Comparison of ENCODE assay signal across 2 cellular contexts in the genomic region with DNA sequence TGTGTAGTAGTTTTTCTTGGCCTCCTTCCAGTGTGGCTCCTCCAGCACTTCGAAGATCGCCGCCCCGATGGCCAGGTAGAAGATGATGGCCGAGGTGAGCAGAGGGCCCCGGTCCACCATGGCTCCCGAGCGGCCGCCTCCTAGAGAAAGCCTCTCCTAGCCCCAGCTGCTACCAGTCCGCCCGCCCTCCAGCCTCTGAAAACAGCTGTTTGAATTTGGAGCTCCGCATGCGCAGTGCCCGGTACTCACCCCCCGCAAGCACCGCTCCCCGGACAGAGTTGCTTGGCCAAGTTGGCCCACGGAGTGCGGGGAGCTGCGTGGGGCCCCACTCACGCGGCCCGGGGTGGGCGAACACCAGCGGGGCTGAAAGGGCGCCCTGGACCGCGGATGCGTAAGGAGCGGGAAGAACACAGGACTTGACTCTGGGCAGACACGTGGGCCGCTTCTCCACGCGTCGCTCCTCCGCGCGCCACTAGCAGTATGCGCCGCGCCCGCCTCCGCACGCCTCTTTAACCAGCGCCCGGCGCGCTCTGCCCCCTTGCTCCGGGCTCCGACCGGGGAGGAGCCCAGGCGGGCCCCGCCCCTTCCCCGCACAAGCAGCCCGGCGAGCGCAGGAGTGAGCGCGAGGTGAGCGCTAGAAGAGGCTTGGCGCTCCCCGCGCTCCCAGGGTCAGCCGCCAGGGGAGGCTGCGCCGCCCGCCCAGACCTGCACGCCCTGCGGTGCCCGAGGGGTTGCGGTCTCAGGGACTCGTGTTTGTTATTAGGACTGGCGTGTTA.
TF ChIP-seq lines count a peak whose summit lies in the region.

KCNK5 (minus strand) TSS at position 484 of the 776 bp plus-strand sequence; CDS start at position 120, 364 bp downstream.

TF ChIP-seq in HEK293, 187 proteins besides CTCF, POLR2A, EP300 and RAD21 (continues in another document):
- TF ChIP-seq, protein P1, sequence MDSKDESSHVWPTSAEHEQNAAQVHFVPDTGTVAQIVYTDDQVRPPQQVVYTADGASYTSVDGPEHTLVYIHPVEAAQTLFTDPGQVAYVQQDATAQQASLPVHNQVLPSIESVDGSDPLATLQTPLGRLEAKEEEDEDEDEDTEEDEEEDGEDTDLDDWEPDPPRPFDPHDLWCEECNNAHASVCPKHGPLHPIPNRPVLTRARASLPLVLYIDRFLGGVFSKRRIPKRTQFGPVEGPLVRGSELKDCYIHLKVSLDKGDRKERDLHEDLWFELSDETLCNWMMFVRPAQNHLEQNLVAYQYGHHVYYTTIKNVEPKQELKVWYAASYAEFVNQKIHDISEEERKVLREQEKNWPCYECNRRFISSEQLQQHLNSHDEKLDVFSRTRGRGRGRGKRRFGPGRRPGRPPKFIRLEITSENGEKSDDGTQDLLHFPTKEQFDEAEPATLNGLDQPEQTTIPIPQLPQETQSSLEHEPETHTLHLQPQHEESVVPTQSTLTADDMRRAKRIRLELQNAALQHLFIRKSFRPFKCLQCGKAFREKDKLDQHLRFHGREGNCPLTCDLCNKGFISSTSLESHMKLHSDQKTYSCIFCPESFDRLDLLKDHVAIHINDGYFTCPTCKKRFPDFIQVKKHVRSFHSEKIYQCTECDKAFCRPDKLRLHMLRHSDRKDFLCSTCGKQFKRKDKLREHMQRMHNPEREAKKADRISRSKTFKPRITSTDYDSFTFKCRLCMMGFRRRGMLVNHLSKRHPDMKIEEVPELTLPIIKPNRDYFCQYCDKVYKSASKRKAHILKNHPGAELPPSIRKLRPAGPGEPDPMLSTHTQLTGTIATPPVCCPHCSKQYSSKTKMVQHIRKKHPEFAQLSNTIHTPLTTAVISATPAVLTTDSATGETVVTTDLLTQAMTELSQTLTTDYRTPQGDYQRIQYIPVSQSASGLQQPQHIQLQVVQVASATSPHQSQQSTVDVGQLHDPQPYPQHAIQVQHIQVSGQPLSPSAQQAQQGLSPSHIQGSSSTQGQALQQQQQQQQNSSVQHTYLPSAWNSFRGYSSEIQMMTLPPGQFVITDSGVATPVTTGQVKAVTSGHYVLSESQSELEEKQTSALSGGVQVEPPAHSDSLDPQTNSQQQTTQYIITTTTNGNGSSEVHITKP (tag by site-specific recombination; IDR thresholded peaks at IDR 0.05) = peak; percentile 18; the same call in 1 of the 2 replicates
- TF ChIP-seq ZNF561 (tag by site-specific recombination; IDR thresholded peaks at IDR 0.05; ENCODE audit: borderline replicate concordance) (0 out of 2 replicates have a peak, but pooled peaks have one; percentile 44), ZFHX2 (tag by site-specific recombination; conservative IDR thresholded peaks at IDR 0.05) (peak; percentile 99), SP2 (tag by site-specific recombination; IDR thresholded peaks at IDR 0.05) (peak; percentile 82), BCL11A (tag by site-specific recombination; IDR thresholded peaks at IDR 0.05; ENCODE audit: low read depth) (peak; percentile 31; the same call in 1 of the 2 replicates), ZNF629 (tag by site-specific recombination; IDR thresholded peaks at IDR 0.05) (peak; percentile 70), SP7 (tag by site-specific recombination; IDR thresholded peaks at IDR 0.05) (peak; percentile 75), ZNF548 (tag by site-specific recombination; IDR thresholded peaks at IDR 0.05) (peak; percentile 97), ZNF274 (IDR thresholded peaks at IDR 0.05; ENCODE audit: low read length) (no peak), ZNF274 (tag by site-specific recombination; IDR thresholded peaks at IDR 0.05; ENCODE audit: borderline replicate concordance) (no peak), KLF1 (tag by site-specific recombination; IDR thresholded peaks at IDR 0.05) (peak; percentile 58; the same call in 1 of the 2 replicates), ZNF76 (tag by site-specific recombination; IDR thresholded peaks at IDR 0.05; ENCODE audit: borderline replicate concordance, low read depth) (peak; percentile 61; the same call in 1 of the 2 replicates), GLI4 (tag by site-specific recombination; IDR thresholded peaks at IDR 0.05) (0 out of 2 replicates have a peak, but pooled peaks have one; percentile 59), ZNF837 (tag by site-specific recombination; IDR thresholded peaks at IDR 0.05) (peak; percentile 83; the same call in 1 of the 2 replicates), ZNF585B (tag by site-specific recombination; IDR thresholded peaks at IDR 0.05) (no peak), ZNF610 (tag by site-specific recombination; IDR thresholded peaks at IDR 0.05; ENCODE audit: borderline replicate concordance) (peak; percentile 87; the same call in 1 of the 2 replicates)
- TF ChIP-seq, protein P2, sequence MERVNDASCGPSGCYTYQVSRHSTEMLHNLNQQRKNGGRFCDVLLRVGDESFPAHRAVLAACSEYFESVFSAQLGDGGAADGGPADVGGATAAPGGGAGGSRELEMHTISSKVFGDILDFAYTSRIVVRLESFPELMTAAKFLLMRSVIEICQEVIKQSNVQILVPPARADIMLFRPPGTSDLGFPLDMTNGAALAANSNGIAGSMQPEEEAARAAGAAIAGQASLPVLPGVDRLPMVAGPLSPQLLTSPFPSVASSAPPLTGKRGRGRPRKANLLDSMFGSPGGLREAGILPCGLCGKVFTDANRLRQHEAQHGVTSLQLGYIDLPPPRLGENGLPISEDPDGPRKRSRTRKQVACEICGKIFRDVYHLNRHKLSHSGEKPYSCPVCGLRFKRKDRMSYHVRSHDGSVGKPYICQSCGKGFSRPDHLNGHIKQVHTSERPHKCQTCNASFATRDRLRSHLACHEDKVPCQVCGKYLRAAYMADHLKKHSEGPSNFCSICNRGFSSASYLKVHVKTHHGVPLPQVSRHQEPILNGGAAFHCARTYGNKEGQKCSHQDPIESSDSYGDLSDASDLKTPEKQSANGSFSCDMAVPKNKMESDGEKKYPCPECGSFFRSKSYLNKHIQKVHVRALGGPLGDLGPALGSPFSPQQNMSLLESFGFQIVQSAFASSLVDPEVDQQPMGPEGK (tag by site-specific recombination; IDR thresholded peaks at IDR 0.05) = peak; percentile 84
- TF ChIP-seq, protein P3, sequence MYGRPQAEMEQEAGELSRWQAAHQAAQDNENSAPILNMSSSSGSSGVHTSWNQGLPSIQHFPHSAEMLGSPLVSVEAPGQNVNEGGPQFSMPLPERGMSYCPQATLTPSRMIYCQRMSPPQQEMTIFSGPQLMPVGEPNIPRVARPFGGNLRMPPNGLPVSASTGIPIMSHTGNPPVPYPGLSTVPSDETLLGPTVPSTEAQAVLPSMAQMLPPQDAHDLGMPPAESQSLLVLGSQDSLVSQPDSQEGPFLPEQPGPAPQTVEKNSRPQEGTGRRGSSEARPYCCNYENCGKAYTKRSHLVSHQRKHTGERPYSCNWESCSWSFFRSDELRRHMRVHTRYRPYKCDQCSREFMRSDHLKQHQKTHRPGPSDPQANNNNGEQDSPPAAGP (tag by site-specific recombination; IDR thresholded peaks at IDR 0.05) = peak; percentile 81
- TF ChIP-seq, protein P4, sequence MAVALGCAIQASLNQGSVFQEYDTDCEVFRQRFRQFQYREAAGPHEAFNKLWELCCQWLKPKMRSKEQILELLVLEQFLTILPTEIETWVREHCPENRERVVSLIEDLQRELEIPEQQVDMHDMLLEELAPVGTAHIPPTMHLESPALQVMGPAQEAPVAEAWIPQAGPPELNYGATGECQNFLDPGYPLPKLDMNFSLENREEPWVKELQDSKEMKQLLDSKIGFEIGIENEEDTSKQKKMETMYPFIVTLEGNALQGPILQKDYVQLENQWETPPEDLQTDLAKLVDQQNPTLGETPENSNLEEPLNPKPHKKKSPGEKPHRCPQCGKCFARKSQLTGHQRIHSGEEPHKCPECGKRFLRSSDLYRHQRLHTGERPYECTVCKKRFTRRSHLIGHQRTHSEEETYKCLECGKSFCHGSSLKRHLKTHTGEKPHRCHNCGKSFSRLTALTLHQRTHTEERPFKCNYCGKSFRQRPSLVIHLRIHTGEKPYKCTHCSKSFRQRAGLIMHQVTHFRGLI (tag by site-specific recombination; IDR thresholded peaks at IDR 0.05) = peak; percentile 59; the same call in 1 of the 2 replicates

TF ChIP-seq in liver, 16 proteins besides CTCF, POLR2A, EP300 and RAD21 (continued from another document):
- TF ChIP-seq REST (IDR thresholded peaks at IDR 0.05) (peak; percentile 94), RXRA (IDR thresholded peaks at IDR 0.05) (no peak), NR2F2 (IDR thresholded peaks at IDR 0.05) (no peak), SP1 (IDR thresholded peaks at IDR 0.05) (peak; percentile 70), TAF1 (conservative IDR thresholded peaks at IDR 0.05) (peak; percentile 80), FOXA1 (IDR thresholded peaks at IDR 0.05) (peak; percentile 25), HNF4G (IDR thresholded peaks at IDR 0.05) (no peak), EGR1 (IDR thresholded peaks at IDR 0.05; ENCODE audit: low read depth in 2 of 2) (peak; percentile 74 to 85), HNF4A (conservative IDR thresholded peaks at IDR 0.05) (peak in 1 of 2 donors; percentile 44), GABPA (IDR thresholded peaks at IDR 0.05 in 1 of 2, conservative IDR thresholded peaks at IDR 0.05 in 1 of 2) (no peak)
